ENCODE assay signal across 28 cellular contexts in genomic region chrX:22093550-22093949, GRCh38.
"Had no signal": no experiment of that assay in that cellular context is flagged by ENCODE, and none has a peak within 500 bp of the region (broad histone marks: within the 10 kb centered on the region; RNA-seq: fewer than 3 reads in every experiment).

No MANE protein-coding gene starts in this region.

- FAIRE-seq: islet of Langerhans, kidney had no signal

- H3K27ac ChIP-seq: left ventricle myocardium inferior, neural progenitor cell, neutrophil, parathyroid adenoma, psoas muscle, right atrium auricular region, right lobe of liver, tibial nerve had no signal

- H3K27me3 ChIP-seq: neural progenitor cell, neutrophil, right atrium auricular region, right lobe of liver had no signal

- H2AFZ ChIP-seq: neural progenitor cell, parathyroid adenoma had no signal

- H3K4me3 ChIP-seq: left ventricle myocardium inferior, lung, mucosa of descending colon, neural progenitor cell, psoas muscle, right atrium auricular region, right lobe of liver, smooth muscle cell, tibial nerve, uterus had no signal

- H3K9me3 ChIP-seq: left ventricle myocardium inferior, mucosa of descending colon, neutrophil, psoas muscle, right atrium auricular region, right lobe of liver, tibial nerve, uterus had no signal

- H3K4me1 ChIP-seq: left ventricle myocardium inferior, parathyroid adenoma, psoas muscle, right atrium auricular region, right lobe of liver, tibial nerve, uterus had no signal

- H3K4me2 ChIP-seq: neural progenitor cell, smooth muscle cell had no signal

- DNase-seq: hypothalamus; immature natural killer cell; kidney; left colon; left ventricle myocardium inferior; midbrain; mucosa of descending colon; naive thymus-derived CD4-positive, alpha-beta T cell; nephron progenitor cell; occipital lobe; psoas muscle; right lobe of liver; stimulated activated CD4-positive, alpha-beta T cell treated with anti-CD3 and anti-CD28 coated beads, Interleukin-1b, Interleukin-23, amount 100 ng/mL, for 48 hours; stimulated activated CD4-positive, alpha-beta T cell treated with anti-CD3 and anti-CD28 coated beads, Interleukin-2, amount 100 ng/mL, for 48 hours; stimulated activated CD4-positive, alpha-beta T cell treated with anti-CD3 and anti-CD28 coated beads, Interleukin-4, amount 100 ng/mL, for 4 hours; stimulated activated CD8-positive, alpha-beta memory T cell treated with anti-CD3 and anti-CD28 coated beads, Interleukin-4, amount 100 ng/mL, for 48 hours; stimulated activated naive CD4-positive, alpha-beta T cell treated with Interleukin-2 at 50 U/mL for 16 hours; stimulated activated naive CD8-positive, alpha-beta T cell treated with anti-CD3 and anti-CD28 coated beads, Interleukin-15, amount 100 ng/mL, for 72 hours; substantia nigra; uterus had no signal

- H3K36me3 ChIP-seq: left ventricle myocardium inferior, neural progenitor cell, neutrophil, right atrium auricular region, right lobe of liver, tibial nerve, uterus had no signal

- H3K79me2 ChIP-seq: parathyroid adenoma had no signal
